ENCODE assay signal across 15 cellular contexts in genomic region chrX:119989905-119990408, GRCh38. TPM values are rescaled to one million over a fixed set of nuclear protein-coding genes. Genes with fewer than 3 reads are reported as not detected.
DNase-seq lines count a peak whose midpoint lies in the region; ATAC-seq and TF ChIP-seq lines count a peak whose summit lies in the region.
"Had no signal": no experiment of that assay in that cellular context is flagged by ENCODE, and none has a peak within 500 bp of the region (broad histone marks: within the 10 kb centered on the region; RNA-seq: fewer than 3 reads in every experiment).

No MANE protein-coding gene starts in this region.

- 40% methylated on average over 10 of the region's 10 CpGs for WGBS in hepatocyte (ENCODE audit: low lambda C conversion rate, missing lambda C conversion rate)

- no peak overlapping the region for H2AFZ ChIP-seq in hepatocyte

- no peak for TF ChIP-seq CTCF in hepatocyte (IDR thresholded peaks at IDR 0.05; ENCODE audit: poor library complexity)
- TF ChIP-seq CTCF in type B pancreatic cell (conservative IDR thresholded peaks at IDR 0.05): no peak

- peak; percentile 5 for DNase-seq in stimulated activated CD4-positive, alpha-beta T cell treated with anti-CD3 and anti-CD28 coated beads, Interleukin-15, amount 100 ng/mL, for 24 hours
- no peak for DNase-seq in stimulated activated CD4-positive, alpha-beta T cell treated with anti-CD3 and anti-CD28 coated beads, Interleukin-12 subunit alpha, Interleukin-12 subunit beta, amount 100 ng/mL, for 4 hours
- DNase-seq in SK-N-MC (ENCODE audit: low read depth, low spot score) (no peak), hepatocyte (ENCODE audit: low spot score) (no peak), type B pancreatic cell (ENCODE audit: extremely low spot score, unreplicated experiment) (no peak), NCI-H774 (lab: John Stamatoyannopoulos, UW) (no peak), mesenteric fat pad (ENCODE audit: low spot score) (no peak)
- DNase-seq: activated T-cell treated with anti-CD3 and anti-CD28 coated beads, Interleukin-2, amount 50 U/mL, for 1 hour; COR-L47; NCI-H1436; right cardiac atrium had no signal

- H3K27ac ChIP-seq in SK-N-MC (no peak overlapping the region), hepatocyte (no peak overlapping the region)
- H3K27ac ChIP-seq: cardiac muscle cell, suprapubic skin had no signal

- peak overlapping the region; percentile 82 for H3K4me3 Mint-ChIP-seq in type B pancreatic cell

- H3K4me1 Mint-ChIP-seq in type B pancreatic cell (ENCODE audit: unreplicated experiment): no peaks in the 10 kb centered on the region

- H3K79me2 ChIP-seq in hepatocyte: no peaks in the 10 kb centered on the region

- no peak overlapping the region for H3K27ac Mint-ChIP-seq in type B pancreatic cell

- H3K4me3 ChIP-seq in SK-N-MC (peak overlapping the region; percentile 63), hepatocyte (no peak overlapping the region)

- no peak overlapping the region for H3K9ac ChIP-seq in SK-N-MC (ENCODE audit: insufficient read length)

- no peaks in the 10 kb centered on the region for H3K36me3 ChIP-seq in SK-N-MC (ENCODE audit: insufficient read depth, low read length)
- no peaks in the 10 kb centered on the region for H3K36me3 ChIP-seq in hepatocyte (replicated peaks; ENCODE audit: insufficient read depth, low read depth)
- H3K36me3 ChIP-seq: cardiac muscle cell, suprapubic skin had no signal

- H3K9me3 ChIP-seq in SK-N-MC (ENCODE audit: low read depth, low read length) (no peaks in the 10 kb centered on the region), hepatocyte (ENCODE audit: low read depth) (no peaks in the 10 kb centered on the region)
- H3K9me3 ChIP-seq: suprapubic skin had no signal

- H3K27me3 ChIP-seq in hepatocyte: peaks cover 51% of the 10 kb centered on the region

- ATAC-seq in GM19397 (IDR thresholded peaks at IDR 0.05; ENCODE audit: unreplicated experiment): no peak
- ATAC-seq: esophagus mucosa had no signal

- no peaks in the 10 kb centered on the region for H4K20me1 ChIP-seq in hepatocyte (ENCODE audit: insufficient read depth, poor library complexity, severe bottlenecking)

- no peaks in the 10 kb centered on the region for H3K36me3 Mint-ChIP-seq in type B pancreatic cell

- H3K4me2 ChIP-seq in hepatocyte: peak overlapping the region; percentile 83

- peaks cover 78% of the 10 kb centered on the region for H3K27me3 Mint-ChIP-seq in type B pancreatic cell

- H3K9me2 ChIP-seq in hepatocyte (replicated peaks; ENCODE audit: insufficient read depth): no peaks in the 10 kb centered on the region

- no peaks in the 10 kb centered on the region for H3K9me3 Mint-ChIP-seq in type B pancreatic cell

- no peaks in the 10 kb centered on the region for H3K4me1 ChIP-seq in hepatocyte (ENCODE audit: insufficient read depth)

RNA-seq across cellular contexts. Expression of gene NKAP, which starts 46.4 kb away (rescaled TPM):
- 7.1 and 7.7 TPM in 2 replicates for total RNA-seq in hepatocyte
- polyA plus RNA-seq in hepatocyte: 4.3 and 4.4 TPM in 2 replicates
- total RNA-seq in type B pancreatic cell (ENCODE audit: low replicate concordance): 7.0 and 9.1 TPM in 2 replicates
- 6.1 TPM for total RNA-seq in mesenteric fat pad
